Comparison of ENCODE assay signal across 1 cellular context in genomic region chr12:6647083-6647604, GRCh38.
TF ChIP-seq lines count a peak whose summit lies in the region.

Gene ACRBP, minus strand, starts transcription at chr12:6647432. Its CDS starts 66 bp downstream, at chr12:6647366.

TF ChIP-seq in WTC11, 78 proteins besides CTCF, POLR2A, EP300 and RAD21 (continued from another document):
- TF ChIP-seq USF1 (CRISPR knock-in tag; IDR thresholded peaks at IDR 0.05) (peak; percentile 39; the same call in 1 of the 2 replicates), NR1H2 (CRISPR knock-in tag; IDR thresholded peaks at IDR 0.05) (no peak), OVOL2 (CRISPR knock-in tag; IDR thresholded peaks at IDR 0.05; ENCODE audit: borderline replicate concordance) (no peak), ZNF281 (CRISPR knock-in tag; IDR thresholded peaks at IDR 0.05) (no peak), ZNF219 (CRISPR knock-in tag; IDR thresholded peaks at IDR 0.05; ENCODE audit: borderline replicate concordance) (no peak), MLX (CRISPR knock-in tag; IDR thresholded peaks at IDR 0.05) (no peak), KAT7 (CRISPR knock-in tag; IDR thresholded peaks at IDR 0.05; ENCODE audit: borderline replicate concordance) (no peak), MAX (CRISPR knock-in tag; IDR thresholded peaks at IDR 0.05) (0 out of 2 replicates have a peak, but pooled peaks have one; percentile 28), SOX15 (CRISPR knock-in tag; IDR thresholded peaks at IDR 0.05) (no peak), TEAD4 (CRISPR knock-in tag; IDR thresholded peaks at IDR 0.05) (no peak), ZNF317 (CRISPR knock-in tag; IDR thresholded peaks at IDR 0.05; ENCODE audit: borderline replicate concordance, low read depth) (no peak), ZBTB43 (CRISPR knock-in tag; IDR thresholded peaks at IDR 0.05) (no peak), GRHL2 (CRISPR knock-in tag; IDR thresholded peaks at IDR 0.05; ENCODE audit: insufficient replicate concordance, severe bottlenecking) (no peak), SP1 (CRISPR knock-in tag; conservative IDR thresholded peaks at IDR 0.05) (peak; percentile 59), GABPB1 (CRISPR knock-in tag; IDR thresholded peaks at IDR 0.05) (no peak), HMGA2 (CRISPR knock-in tag; IDR thresholded peaks at IDR 0.05) (no peak), ATF2 (CRISPR knock-in tag; IDR thresholded peaks at IDR 0.05; ENCODE audit: borderline replicate concordance, low read depth) (no peak), RELA (CRISPR knock-in tag; IDR thresholded peaks at IDR 0.05; ENCODE audit: borderline replicate concordance) (no peak), FOXK1 (CRISPR knock-in tag; IDR thresholded peaks at IDR 0.05) (no peak)
TF ChIP-seq in WTC11: peak in this region for 5.
